1 cellular context compared by ENCODE assay signal in the genomic region with DNA sequence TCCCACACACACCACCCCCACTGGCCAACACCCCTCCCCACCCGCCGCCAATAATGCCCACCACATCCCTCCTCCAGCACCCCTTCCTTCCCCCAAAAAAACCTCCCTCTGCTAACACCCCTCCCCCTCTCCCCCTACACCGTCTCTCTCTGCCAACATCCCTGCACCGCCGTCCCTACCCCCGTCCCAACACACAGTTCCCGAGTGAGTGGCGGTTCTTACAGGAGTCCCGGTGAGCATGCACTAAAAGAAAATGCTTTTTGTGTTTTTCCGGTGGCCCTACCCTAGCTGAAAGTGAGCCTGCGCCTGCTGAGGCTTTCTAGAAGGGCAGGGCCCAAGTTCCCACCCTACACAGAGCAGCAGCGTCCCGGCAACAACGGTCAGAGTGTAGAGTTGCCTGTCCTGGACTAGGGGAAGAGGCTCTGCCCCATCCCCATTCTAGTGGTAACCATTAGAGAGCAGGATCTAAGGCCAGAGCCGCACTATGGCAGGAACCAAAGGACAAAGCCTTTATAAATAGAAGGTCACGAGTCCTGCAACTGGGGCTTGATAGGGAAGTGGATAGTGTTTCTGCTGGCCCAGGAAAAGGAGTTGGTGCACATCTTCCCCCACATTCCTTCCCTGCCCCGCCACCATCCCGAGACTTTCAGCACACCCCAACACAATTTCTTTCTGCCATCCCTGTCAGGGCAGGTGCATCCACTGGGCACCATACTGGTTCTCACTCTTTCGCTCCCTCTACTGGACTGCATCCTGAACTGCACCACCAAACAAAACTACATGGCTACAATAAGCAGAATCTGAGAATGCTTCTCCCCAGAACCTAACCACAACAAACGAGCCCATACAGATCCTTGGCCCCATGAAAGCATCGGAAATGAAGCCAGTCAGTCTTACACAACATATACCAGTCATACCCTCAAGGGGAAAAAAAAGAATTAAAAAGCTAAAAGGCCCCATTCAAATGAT.
A peak's percentile ranks its signal among the peaks of the same experiment; 100 is the strongest.
TF ChIP-seq lines count a peak whose summit lies in the region.

No MANE protein-coding gene starts in this region.

TF ChIP-seq in GM12878, 131 proteins besides CTCF, POLR2A, EP300 and RAD21 (continued from another document):
- TF ChIP-seq, protein P1, sequence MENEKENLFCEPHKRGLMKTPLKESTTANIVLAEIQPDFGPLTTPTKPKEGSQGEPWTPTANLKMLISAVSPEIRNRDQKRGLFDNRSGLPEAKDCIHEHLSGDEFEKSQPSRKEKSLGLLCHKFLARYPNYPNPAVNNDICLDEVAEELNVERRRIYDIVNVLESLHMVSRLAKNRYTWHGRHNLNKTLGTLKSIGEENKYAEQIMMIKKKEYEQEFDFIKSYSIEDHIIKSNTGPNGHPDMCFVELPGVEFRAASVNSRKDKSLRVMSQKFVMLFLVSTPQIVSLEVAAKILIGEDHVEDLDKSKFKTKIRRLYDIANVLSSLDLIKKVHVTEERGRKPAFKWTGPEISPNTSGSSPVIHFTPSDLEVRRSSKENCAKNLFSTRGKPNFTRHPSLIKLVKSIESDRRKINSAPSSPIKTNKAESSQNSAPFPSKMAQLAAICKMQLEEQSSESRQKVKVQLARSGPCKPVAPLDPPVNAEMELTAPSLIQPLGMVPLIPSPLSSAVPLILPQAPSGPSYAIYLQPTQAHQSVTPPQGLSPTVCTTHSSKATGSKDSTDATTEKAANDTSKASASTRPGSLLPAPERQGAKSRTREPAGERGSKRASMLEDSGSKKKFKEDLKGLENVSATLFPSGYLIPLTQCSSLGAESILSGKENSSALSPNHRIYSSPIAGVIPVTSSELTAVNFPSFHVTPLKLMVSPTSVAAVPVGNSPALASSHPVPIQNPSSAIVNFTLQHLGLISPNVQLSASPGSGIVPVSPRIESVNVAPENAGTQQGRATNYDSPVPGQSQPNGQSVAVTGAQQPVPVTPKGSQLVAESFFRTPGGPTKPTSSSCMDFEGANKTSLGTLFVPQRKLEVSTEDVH (IDR thresholded peaks at IDR 0.05; ENCODE audit: low read depth, partially characterized antibody): no peak
- TF ChIP-seq TCF3 (IDR thresholded peaks at IDR 0.05; ENCODE audit: borderline replicate concordance, insufficient read depth, low read depth, low read length): no peak
- TF ChIP-seq PAX5 (IDR thresholded peaks at IDR 0.05; ENCODE audit: borderline replicate concordance, low read depth, low read length): no peak
- no peak for TF ChIP-seq NR2F1 (conservative IDR thresholded peaks at IDR 0.05)
- no peak for TF ChIP-seq KDM1A (IDR thresholded peaks at IDR 0.05; ENCODE audit: borderline replicate concordance)
- peak; percentile 58 for TF ChIP-seq SMC3 (IDR thresholded peaks at IDR 0.05; ENCODE audit: borderline replicate concordance, low read length)
- no peak for TF ChIP-seq LARP7 (IDR thresholded peaks at IDR 0.05)
- TF ChIP-seq, protein P2, sequence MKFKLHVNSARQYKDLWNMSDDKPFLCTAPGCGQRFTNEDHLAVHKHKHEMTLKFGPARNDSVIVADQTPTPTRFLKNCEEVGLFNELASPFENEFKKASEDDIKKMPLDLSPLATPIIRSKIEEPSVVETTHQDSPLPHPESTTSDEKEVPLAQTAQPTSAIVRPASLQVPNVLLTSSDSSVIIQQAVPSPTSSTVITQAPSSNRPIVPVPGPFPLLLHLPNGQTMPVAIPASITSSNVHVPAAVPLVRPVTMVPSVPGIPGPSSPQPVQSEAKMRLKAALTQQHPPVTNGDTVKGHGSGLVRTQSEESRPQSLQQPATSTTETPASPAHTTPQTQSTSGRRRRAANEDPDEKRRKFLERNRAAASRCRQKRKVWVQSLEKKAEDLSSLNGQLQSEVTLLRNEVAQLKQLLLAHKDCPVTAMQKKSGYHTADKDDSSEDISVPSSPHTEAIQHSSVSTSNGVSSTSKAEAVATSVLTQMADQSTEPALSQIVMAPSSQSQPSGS (IDR thresholded peaks at IDR 0.05; ENCODE audit: low read length): no peak
